Comparison of ENCODE assay signal across 8 cellular contexts in genomic region chr12:125773033-125773432, GRCh38.
DNase-seq lines count a peak whose midpoint lies in the region; ATAC-seq and TF ChIP-seq lines count a peak whose summit lies in the region.

No MANE protein-coding gene starts in this region.

- peaks cover 2% of the 10 kb centered on the region for H3K27me3 Mint-ChIP-seq in neural crest cell (ENCODE audit: low read depth)

- peaks cover 8% of the 10 kb centered on the region for H3K36me3 Mint-ChIP-seq in neural crest cell (ENCODE audit: low read depth)

- TF ChIP-seq CTCF in GM12874 (IDR thresholded peaks at IDR 0.05; ENCODE audit: insufficient read depth, low read depth, low read length) (peak; percentile 60), neural crest cell (conservative IDR thresholded peaks at IDR 0.05) (peak; percentile 59)

- no peak overlapping the region for H3K27ac Mint-ChIP-seq in neural crest cell (ENCODE audit: unreplicated experiment)

- DNase-seq in COR-L47 (lab: John Stamatoyannopoulos, UW) (peak; percentile 8), SK-N-DZ (ENCODE audit: low spot score) (peak; percentile 39), neural crest cell (ENCODE audit: low read depth, low spot score) (peak; percentile 5)
- no peak for DNase-seq in stimulated activated naive CD4-positive, alpha-beta T cell treated with Interleukin-2 at 50 U/mL for 16 hours (lab: John Stamatoyannopoulos, UW)

- no peak overlapping the region for H3K4me3 Mint-ChIP-seq in neural crest cell

- peaks cover 17% of the 10 kb centered on the region for H3K9me3 Mint-ChIP-seq in neural crest cell

- ATAC-seq in HG03354 (IDR thresholded peaks at IDR 0.05; ENCODE audit: poor library complexity, severe bottlenecking, unreplicated experiment): peak; percentile 71
- ATAC-seq in HG03378 (IDR thresholded peaks at IDR 0.05; ENCODE audit: unreplicated experiment): no peak
- ATAC-seq in GM21825 (IDR thresholded peaks at IDR 0.05; ENCODE audit: unreplicated experiment): no peak

- H3K4me1 Mint-ChIP-seq in neural crest cell: no peaks in the 10 kb centered on the region
